ENCODE assay signal across 13 cellular contexts in the genomic region with DNA sequence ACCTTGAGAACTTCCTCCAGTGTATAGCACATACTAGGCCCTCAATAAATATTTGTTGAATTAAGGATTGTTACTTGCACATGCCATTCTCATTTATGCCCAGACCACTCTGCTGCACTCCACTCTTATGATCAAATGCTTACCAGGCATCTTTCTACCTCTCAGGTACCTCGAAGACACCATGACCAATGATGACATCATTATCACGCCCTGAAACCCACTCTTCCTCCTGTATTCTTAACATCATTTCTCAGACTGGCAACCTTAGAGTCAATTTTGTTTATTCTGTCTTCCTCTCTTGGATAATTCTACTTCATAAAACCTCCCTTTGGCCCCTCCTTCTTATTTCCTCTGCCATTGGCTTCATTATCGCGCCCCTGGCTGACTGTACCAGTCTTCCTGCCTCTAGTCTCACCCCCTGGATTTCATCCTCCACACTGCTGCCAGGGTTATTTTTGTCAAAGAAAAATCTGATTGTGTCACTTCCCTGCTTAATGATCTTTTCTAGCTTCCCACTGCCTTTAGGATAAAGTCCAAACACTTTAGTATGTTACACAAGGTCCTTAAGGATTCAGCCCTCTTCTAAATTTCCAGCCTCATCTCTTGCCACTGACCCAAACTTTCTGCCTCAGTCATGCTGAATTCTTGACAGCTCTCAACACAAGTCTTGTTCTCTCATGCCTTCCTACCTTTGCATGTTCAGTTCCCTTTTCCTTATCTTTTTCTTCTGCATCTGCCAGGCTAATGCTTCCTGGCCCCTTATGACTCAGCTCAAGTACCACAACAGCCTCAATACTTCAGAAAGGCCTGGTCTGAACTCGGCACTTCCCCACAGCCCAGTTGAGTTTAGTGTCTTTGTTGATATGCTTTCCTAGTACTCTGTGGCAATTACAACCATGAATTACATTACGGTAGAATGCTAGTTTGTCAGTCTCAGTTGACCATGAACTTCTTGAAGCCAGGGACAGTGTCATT. TPM values are rescaled to one million over a fixed set of nuclear protein-coding genes. Genes with fewer than 3 reads are reported as not detected.
DNase-seq lines count a peak whose midpoint lies in the region; ATAC-seq and TF ChIP-seq lines count a peak whose summit lies in the region.
"Had no signal": no experiment of that assay in that cellular context is flagged by ENCODE, and none has a peak within 500 bp of the region (broad histone marks: within the 10 kb centered on the region; RNA-seq: fewer than 3 reads in every experiment).

No MANE protein-coding gene starts in this region.

- H3K27ac Mint-ChIP-seq in activated CD8-positive, alpha-beta T cell treated with anti-CD3 and anti-CD28 coated beads, Interleukin-2, amount 10 ng/mL, durations not matched to agents 7 days and 5 days: peak overlapping the region; percentile 22
- peak overlapping the region in 5 of 6 donors; percentile 16 to 94 (median 62) for H3K27ac Mint-ChIP-seq in naive B cell
- H3K27ac Mint-ChIP-seq: type B pancreatic cell had no signal

- H4K91ac ChIP-seq in IMR-90 (ENCODE audit: insufficient read depth, low read depth, low read length): no peak overlapping the region

- no peak overlapping the region for H3K9ac ChIP-seq in IMR-90 (ENCODE audit: low read depth, low read length)

- H2AFZ ChIP-seq in IMR-90 (replicated peaks; ENCODE audit: low read length, poor library complexity): no peak overlapping the region

- no peak overlapping the region for H3K56ac ChIP-seq in IMR-90 (ENCODE audit: extremely low read depth, insufficient read depth, low read length)

- POLR2A ChIA-PET in IMR-90 (lab: Charles Lee; ENCODE audit: unreplicated experiment): no interaction called here
- POLR2A ChIA-PET in activated CD8-positive, alpha-beta T cell treated with anti-CD3 and anti-CD28 coated beads, Interleukin-2, amount 10 ng/mL, durations not matched to agents 7 days and 5 days (lab: Charles Lee): no interaction called here

- H3K79me1 ChIP-seq in IMR-90 (ENCODE audit: low read depth in 1 of 2, low read length in 2 of 2): 0 out of 4 replicates have a peak, but pooled peaks cover 0 to 2% of the 10 kb centered on the region in 2 experiments

- dilution Hi-C loops in IMR-90 (cut with HindIII; ENCODE audit: low sequenced_read_pairs, unreplicated experiment): no loop called here

- no peaks in the 10 kb centered on the region for H3K9me1 ChIP-seq in IMR-90 (ENCODE audit: insufficient read depth, low read length)

- BruUV-seq in IMR-90 (replicated peaks; lab: Mats Ljungman, UMichigan): no TSS peak

- H4K20me1 ChIP-seq in IMR-90 (ENCODE audit: insufficient read depth, low read length): no peaks in the 10 kb centered on the region

- H2BK5ac ChIP-seq in IMR-90 (ENCODE audit: low read depth, low read length, poor library complexity, severe bottlenecking): no peak overlapping the region

- no peak overlapping the region for H2AK5ac ChIP-seq in IMR-90 (ENCODE audit: low read depth, low read length)

- no peak overlapping the region for H3K14ac ChIP-seq in IMR-90 (replicated peaks; ENCODE audit: low read depth, low read length)

- TF ChIP-seq RAD21 in IMR-90 (IDR thresholded peaks at IDR 0.05; ENCODE audit: low read length): no peak

- no peaks in the 10 kb centered on the region for H3K27me3 Mint-ChIP-seq in activated CD8-positive, alpha-beta T cell treated with anti-CD3 and anti-CD28 coated beads, Interleukin-2, amount 10 ng/mL, durations not matched to agents 7 days and 5 days (ENCODE audit: low read depth)
- H3K27me3 Mint-ChIP-seq in naive B cell: no peaks in the 10 kb centered on the region
- H3K27me3 Mint-ChIP-seq: type B pancreatic cell had no signal

- H3K27me3 ChIP-seq in IMR-90 (ENCODE audit: control insufficient read depth, insufficient read depth, low read length): peaks cover 9% of the 10 kb centered on the region

- 77% methylated on average over 4 of the region's 6 CpGs; no CpG with 5 or more reads in 1 of the 2 experiments for WGBS in IMR-90 (ENCODE audit: extremely low coverage in 2 of 2, insufficient read length in 1 of 2), 2 experiments

- no peaks in the 10 kb centered on the region for H3K36me3 ChIP-seq in IMR-90 (ENCODE audit: control insufficient read depth, insufficient read depth, low read length)

- no peak overlapping the region for H3K4me3 Mint-ChIP-seq in activated CD8-positive, alpha-beta T cell treated with anti-CD3 and anti-CD28 coated beads, Interleukin-2, amount 10 ng/mL, durations not matched to agents 7 days and 5 days
- H3K4me3 Mint-ChIP-seq in naive B cell: peak overlapping the region in 4 of 8 donors; percentile 1 to 65 (median 52)
- H3K4me3 Mint-ChIP-seq: type B pancreatic cell had no signal

- no peak overlapping the region for H2BK20ac ChIP-seq in IMR-90 (ENCODE audit: low read depth, low read length)

- no peak overlapping the region for H4K5ac ChIP-seq in IMR-90 (ENCODE audit: low read depth, low read length)

- H3K4me2 ChIP-seq in IMR-90 (ENCODE audit: low read depth, low read length): no peak overlapping the region

- in situ Hi-C loops in IMR-90 (cut with MboI; ENCODE audit: low sequenced_read_pairs): loop anchor here (25.0 kb wide), 1 partner anchor 515 kb away; no protein-coding TSS in a partner anchor

- H3K9me3 Mint-ChIP-seq in activated CD8-positive, alpha-beta T cell treated with anti-CD3 and anti-CD28 coated beads, Interleukin-2, amount 10 ng/mL, durations not matched to agents 7 days and 5 days (ENCODE audit: insufficient read depth): no peaks in the 10 kb centered on the region
- H3K9me3 Mint-ChIP-seq in naive B cell: peaks cover 0 to 7% (median 0%) of the 10 kb centered on the region in 7 donors

- intact Hi-C loops in IMR-90 (cut with micrococcal nuclease) (loop anchor here (1.0 kb wide), 1 partner anchor 12 kb away; no protein-coding TSS in a partner anchor), posterior cingulate gyrus (cut with DNase I) (no loop called here)

- no peak overlapping the region for H2AK9ac ChIP-seq in IMR-90 (replicated peaks; ENCODE audit: low read depth, low read length, poor library complexity)

- no peak overlapping the region for H3K18ac ChIP-seq in IMR-90 (ENCODE audit: low read depth, low read length)

- no peak overlapping the region for H3K4me3 ChIP-seq in IMR-90 (ENCODE audit: insufficient read depth, low read depth, low read length)

- H2BK120ac ChIP-seq in IMR-90 (ENCODE audit: low read depth, low read length): no peak overlapping the region

- H3K23ac ChIP-seq in IMR-90 (ENCODE audit: low read depth, low read length): no peak overlapping the region

- ATAC-seq in GM18870 (IDR thresholded peaks at IDR 0.05; ENCODE audit: unreplicated experiment): peak; percentile 62
- 0 out of 2 replicates have a peak, but pooled peaks have one; percentile 24 for ATAC-seq in IMR-90 (ENCODE audit: low read depth)
- no peak for ATAC-seq in activated CD8-positive, alpha-beta T cell treated with anti-CD3 and anti-CD28 coated beads, Interleukin-2, amount 10 ng/mL, durations not matched to agents 7 days and 5 days
- ATAC-seq in naive B cell (ENCODE audit: low read depth in 2 of 2): no peak

- TF ChIP-seq POLR2A in IMR-90 (IDR thresholded peaks at IDR 0.05; ENCODE audit: low read depth, low read length): no peak

- H3K4ac ChIP-seq in IMR-90 (ENCODE audit: low read depth, low read length): no peak overlapping the region

- no peak for TF ChIP-seq CTCF in IMR-90 (conservative IDR thresholded peaks at IDR 0.05; ENCODE audit: low read depth, low read length)

- H4K8ac ChIP-seq in IMR-90 (ENCODE audit: low read depth in 2 of 2, low read length in 2 of 2): no peak overlapping the region

- peaks cover 22% of the 10 kb centered on the region for H3K4me1 Mint-ChIP-seq in activated CD8-positive, alpha-beta T cell treated with anti-CD3 and anti-CD28 coated beads, Interleukin-2, amount 10 ng/mL, durations not matched to agents 7 days and 5 days (ENCODE audit: low read depth)
- H3K4me1 Mint-ChIP-seq in naive B cell: peaks cover 14 to 37% (median 14%) of the 10 kb centered on the region in 3 donors

- peaks cover 12% of the 10 kb centered on the region for H3K36me3 Mint-ChIP-seq in activated CD8-positive, alpha-beta T cell treated with anti-CD3 and anti-CD28 coated beads, Interleukin-2, amount 10 ng/mL, durations not matched to agents 7 days and 5 days (ENCODE audit: low read depth)
- no peaks in the 10 kb centered on the region for H3K36me3 Mint-ChIP-seq in naive B cell

- H2BK15ac ChIP-seq in IMR-90 (ENCODE audit: low read depth, low read length): no peak overlapping the region

- DNase-seq in IMR-90: peak; percentile 21
- DNase-seq in activated CD8-positive, alpha-beta T cell treated with anti-CD3 and anti-CD28 coated beads, Interleukin-2, amount 10 ng/mL, durations not matched to agents 7 days and 5 days: no peak
- no peak for DNase-seq in naive B cell
- DNase-seq in glomerular visceral epithelial cell (ENCODE audit: extremely low spot score): no peak
- DNase-seq in stimulated activated naive CD4-positive, alpha-beta T cell (lab: John Stamatoyannopoulos, UW): no peak
- no peak for DNase-seq in posterior cingulate gyrus
- no peak for DNase-seq in NCI-H446 treated with DMSO at 0.1 percent for 48 hours (lab: John Stamatoyannopoulos, UW)
- DNase-seq: activated CD4-positive, alpha-beta T cell treated with anti-CD3 and anti-CD28 coated beads for 4 hours; GOT3; NCI-H1694 treated with DMSO at 0.1 percent for 48 hours had no signal

- CTCF ChIA-PET in IMR-90 (lab: Yijun Ruan, JAX): no interaction called here
- CTCF ChIA-PET in activated CD8-positive, alpha-beta T cell treated with anti-CD3 and anti-CD28 coated beads, Interleukin-2, amount 10 ng/mL, durations not matched to agents 7 days and 5 days (lab: Charles Lee): no interaction called here

- no peaks in the 10 kb centered on the region for H3K4me1 ChIP-seq in IMR-90 (ENCODE audit: control insufficient read depth, insufficient read depth, low read length)

- no peaks in the 10 kb centered on the region for H3K9me3 ChIP-seq in IMR-90 (ENCODE audit: control insufficient read depth, insufficient read depth, low read length)

- no peak overlapping the region for H3K27ac ChIP-seq in IMR-90 (ENCODE audit: insufficient read depth, low read length)
- H3K27ac ChIP-seq: epithelial cell of prostate had no signal

TF ChIP-seq in IMR-90, 13 proteins besides CTCF, POLR2A, EP300 and RAD21 (continues in another document):
- TF ChIP-seq CEBPB (IDR thresholded peaks at IDR 0.05; ENCODE audit: low read depth, low read length): no peak
- TF ChIP-seq NFE2L2 (IDR thresholded peaks at IDR 0.05; ENCODE audit: low read depth, low read length): no peak

RNA-seq across cellular contexts. Expression of gene HDAC8, which starts 45.8 kb away (rescaled TPM):
- total RNA-seq in IMR-90 (2012; rRNA removed): 28.5 and 30.8 TPM in 2 replicates
- 12.9 and 16.1 TPM in 2 replicates for polyA plus RNA-seq in IMR-90 (2012; rRNA removed)
- polyA plus RNA-seq in IMR-90 (2012; cell fraction: cytosol; rRNA removed): 6.8 and 9.5 TPM in 2 replicates
- polyA plus RNA-seq in IMR-90 (2012; cell fraction: nucleus; rRNA removed; ENCODE audit: low replicate concordance): 3.0 and 22.9 TPM in 2 replicates
- 10 to 100 TPM; 23.6 to 23.8 TPM for total RNA-seq in activated CD8-positive, alpha-beta T cell treated with anti-CD3 and anti-CD28 coated beads, Interleukin-2, amount 10 ng/mL, durations not matched to agents 7 days and 5 days
- polyA plus RNA-seq in naive B cell (ENCODE audit: low read depth in 6 of 6): 10 to 100 TPM; 15.9 to 32.6 (median 18.7) TPM

Comparison
In these comparisons a context has a peak if more than half of its experiments do, and no peak if none do; other contexts are left out.
1. ATAC-seq: peak in GM18870 (single experiment) and IMR-90 (single experiment); none in activated CD8-positive, alpha-beta T cell treated with anti-CD3 and anti-CD28 coated beads, Interleukin-2, amount 10 ng/mL, durations not matched to agents 7 days and 5 days (single experiment) and naive B cell (0 of 2).